ENCODE assay signal across 33 cellular contexts in the genomic region with DNA sequence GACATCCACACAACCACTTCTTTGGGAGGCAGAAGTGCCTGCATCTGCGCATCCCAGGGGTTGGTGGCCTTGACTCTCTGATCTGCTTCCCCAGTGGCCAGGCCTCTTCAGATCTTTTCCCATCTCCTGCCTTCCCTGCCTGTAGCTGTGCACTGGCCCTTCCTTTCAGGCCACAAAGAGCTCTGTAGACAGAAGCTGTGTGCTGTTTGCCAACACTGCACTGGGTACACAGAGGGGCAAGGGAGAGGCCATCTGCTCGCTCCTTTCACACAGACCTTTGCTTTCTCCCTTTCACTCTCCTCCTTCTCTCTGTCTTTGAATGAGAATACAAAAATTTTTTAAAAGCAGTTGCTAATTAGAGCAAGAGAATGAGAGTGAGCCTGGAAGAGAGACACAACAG.
DNase-seq lines count a peak whose midpoint lies in the region; ATAC-seq and TF ChIP-seq lines count a peak whose summit lies in the region.
"Had no signal": no experiment of that assay in that cellular context is flagged by ENCODE, and none has a peak within 500 bp of the region (broad histone marks: within the 10 kb centered on the region; RNA-seq: fewer than 3 reads in every experiment).

No MANE protein-coding gene starts in this region.

- H3K4me3 Mint-ChIP-seq in GM23338 (no peak overlapping the region), brain (peak overlapping the region in 2 of 5 experiments; percentile 12 to 68)
- H3K4me3 Mint-ChIP-seq: activated naive CD4-positive, alpha-beta T cell treated with anti-CD3 and anti-CD28 coated beads, Interleukin-2, amount 50 U/mL, for 24 hours; CD8-positive, alpha-beta memory T cell; HFFc6; nephron; stimulated activated naive CD8-positive, alpha-beta T cell treated with anti-CD3 and anti-CD28 coated beads, Interleukin-15, amount 100 ng/mL, for 72 hours had no signal

- no peak overlapping the region for H3K27ac ChIP-seq in GM23338 (ENCODE audit: low read depth)
- peak overlapping the region; percentile 31 for H3K27ac ChIP-seq in neuronal stem cell (replicated peaks; ENCODE audit: low read length)
- H3K27ac ChIP-seq: coronary artery, right lobe of liver, RWPE1, SJSA1, spleen, vagina, WERI-Rb-1 had no signal

- no peaks in the 10 kb centered on the region for H3K4me1 ChIP-seq in GM23338 (ENCODE audit: insufficient read depth)
- H3K4me1 ChIP-seq in neuronal stem cell (ENCODE audit: control insufficient read depth in 2 of 2, insufficient read depth in 1 of 2, low read depth in 1 of 2, low read length in 2 of 2) = peaks cover 2 to 14% of the 10 kb centered on the region in 2 donors
- H3K4me1 ChIP-seq: right lobe of liver, SJSA1, spleen, vagina had no signal

- H2BK15ac ChIP-seq in neuronal stem cell (ENCODE audit: low read length) = no peak overlapping the region

- H3K23ac ChIP-seq in neuronal stem cell (ENCODE audit: low read depth, low read length, poor library complexity) = no peak overlapping the region

- H3K36me3 Mint-ChIP-seq in GM23338 (ENCODE audit: low read depth) (no peaks in the 10 kb centered on the region), brain (peaks cover 20% of the 10 kb centered on the region)
- H3K36me3 Mint-ChIP-seq: activated naive CD4-positive, alpha-beta T cell treated with anti-CD3 and anti-CD28 coated beads, Interleukin-2, amount 50 U/mL, for 24 hours; CD8-positive, alpha-beta memory T cell had no signal

- H3K27me3 ChIP-seq in GM23338 (ENCODE audit: insufficient read depth) (no peaks in the 10 kb centered on the region), neuronal stem cell (ENCODE audit: control insufficient read depth in 3 of 3, insufficient read depth in 3 of 3, low read depth in 1 of 3, low read length in 3 of 3) (no peaks in the 10 kb centered on the region)
- H3K27me3 ChIP-seq: right lobe of liver, SJSA1, spleen, vagina had no signal

- no peaks in the 10 kb centered on the region for H3F3A ChIP-seq in GM23338 (replicated peaks; ENCODE audit: low read depth)

- no peak overlapping the region for H3K9ac ChIP-seq in neuronal stem cell (ENCODE audit: low read depth, low read length, poor library complexity)

- H2BK120ac ChIP-seq in neuronal stem cell (ENCODE audit: low read depth, low read length) = no peak overlapping the region

- H3K27me3 Mint-ChIP-seq in GM23338 (ENCODE audit: insufficient read depth, low read depth, poor library complexity) = no peaks in the 10 kb centered on the region
- H3K27me3 Mint-ChIP-seq in brain = peaks cover 7% of the 10 kb centered on the region

- H3K4me3 ChIP-seq in GM23338 = no peak overlapping the region
- H3K4me3 ChIP-seq in neuronal stem cell (ENCODE audit: low read length in 2 of 2) = no peak overlapping the region
- H3K4me3 ChIP-seq: coronary artery, right lobe of liver, SJSA1, spleen, vagina had no signal

- no peak overlapping the region for H2BK5ac ChIP-seq in neuronal stem cell (ENCODE audit: low read length)

- peak overlapping the region; percentile 5 for H3K18ac ChIP-seq in neuronal stem cell (ENCODE audit: low read length)

- H2AFZ ChIP-seq in GM23338 = no peak overlapping the region
- peak overlapping the region; percentile 28 for H2AFZ ChIP-seq in neuronal stem cell (ENCODE audit: low read length)

- H4K8ac ChIP-seq in neuronal stem cell (ENCODE audit: low read depth, low read length) = no peak overlapping the region

- H2BK12ac ChIP-seq in neuronal stem cell (ENCODE audit: low read length) = no peak overlapping the region

- no peak overlapping the region for H3K14ac ChIP-seq in neuronal stem cell (ENCODE audit: low read length)

- DNase-seq in DMS153 (lab: John Stamatoyannopoulos, UW) = peak; percentile 49
- no peak for DNase-seq in GM23338 (ENCODE audit: low spot score)
- no peak for DNase-seq in neuronal stem cell (ENCODE audit: low spot score)
- DNase-seq in RKO (ENCODE audit: low spot score) = no peak
- DNase-seq: activated CD4-positive, alpha-beta T cell treated with anti-CD3 and anti-CD28 coated beads for 48 hours; CD8-positive, alpha-beta memory T cell; DND-41; effector CD8-positive, alpha-beta T cell; GOT3; HFFc6; IMR-90; left colon; NCI-H1694 treated with DMSO at 0.1 percent for 48 hours; NCI-H2171 treated with DMSO at 0.1 percent for 48 hours; NCI-H82; posterior cingulate gyrus; right lobe of liver; spleen; stimulated activated CD4-positive, alpha-beta T cell treated with anti-CD3 and anti-CD28 coated beads, Interleukin-2, amount 100 ng/mL, for 24 hours; stimulated activated CD8-positive, alpha-beta memory T cell treated with anti-CD3 and anti-CD28 coated beads, Interleukin-4, amount 100 ng/mL, for 48 hours; stimulated activated naive CD8-positive, alpha-beta T cell treated with anti-CD3 and anti-CD28 coated beads, Interleukin-15, amount 100 ng/mL, for 72 hours; T1000; WERI-Rb-1 had no signal

- 0 out of 2 replicates have a peak, but pooled peaks cover 18% of the 10 kb centered on the region for H3K9me2 ChIP-seq in GM23338 (ENCODE audit: insufficient read depth)

- no peaks in the 10 kb centered on the region for H3K79me2 ChIP-seq in GM23338 (replicated peaks; ENCODE audit: insufficient read depth)

- no peaks in the 10 kb centered on the region for H4K20me1 ChIP-seq in GM23338 (replicated peaks; ENCODE audit: insufficient read depth)

- H3K9me3 Mint-ChIP-seq in GM23338 = no peaks in the 10 kb centered on the region
- H3K9me3 Mint-ChIP-seq in brain = peaks cover 0 to 8% (median 3%) of the 10 kb centered on the region in 5 experiments
- H3K9me3 Mint-ChIP-seq: activated naive CD4-positive, alpha-beta T cell treated with anti-CD3 and anti-CD28 coated beads, Interleukin-2, amount 50 U/mL, for 24 hours; activated T-helper 2 cell treated with anti-CD3 and anti-CD28 coated beads, Interferon-gamma antibody, Interleukin-2, Interleukin-4, amounts not matched to agents 10 μg/mL and 5 μg/mL and 100 μg/mL, durations not matched to agents 14 hours and 24 hours and 36 hours; HFFc6; nephron had no signal

- no peaks in the 10 kb centered on the region for H3K9me3 ChIP-seq in neuronal stem cell (replicated peaks in 1 of 2; ENCODE audit: control insufficient read depth in 2 of 2, insufficient read depth in 1 of 2, low read depth in 1 of 2, low read length in 2 of 2)
- H3K9me3 ChIP-seq: right lobe of liver, SJSA1, spleen, vagina had no signal

- no peak overlapping the region for H2AK5ac ChIP-seq in neuronal stem cell (ENCODE audit: low read depth, low read length)

- no CpG with 5 or more reads among the region's 2 CpGs for whole genome bisulfite sequencing in neuronal stem cell (ENCODE audit: extremely low coverage in 2 of 2, insufficient read length in 2 of 2, insufficient replicate concordance in 1 of 2), 2 donors

- H3K79me1 ChIP-seq in neuronal stem cell (ENCODE audit: low read depth, low read length) = no peaks in the 10 kb centered on the region

- H3K27ac Mint-ChIP-seq in GM23338 = no peak overlapping the region
- peak overlapping the region; percentile 52 to 90 (median 69) for H3K27ac Mint-ChIP-seq in brain
- H3K27ac Mint-ChIP-seq: activated naive CD4-positive, alpha-beta T cell treated with anti-CD3 and anti-CD28 coated beads, Interleukin-2, amount 50 U/mL, for 24 hours; activated T-helper 2 cell treated with anti-CD3 and anti-CD28 coated beads, Interferon-gamma antibody, Interleukin-2, Interleukin-4, amounts not matched to agents 10 μg/mL and 5 μg/mL and 100 μg/mL, durations not matched to agents 14 hours and 24 hours and 36 hours; CD8-positive, alpha-beta memory T cell; HFFc6; nephron; stimulated activated naive CD8-positive, alpha-beta T cell treated with anti-CD3 and anti-CD28 coated beads, Interleukin-15, amount 100 ng/mL, for 72 hours had no signal

- H3K36me3 ChIP-seq in GM23338 (ENCODE audit: insufficient read depth) = no peaks in the 10 kb centered on the region
- H3K36me3 ChIP-seq in neuronal stem cell (replicated peaks in 1 of 2; ENCODE audit: control insufficient read depth in 2 of 2, insufficient read depth in 2 of 2, low read length in 2 of 2) = no peaks in the 10 kb centered on the region
- H3K36me3 ChIP-seq: right lobe of liver, SJSA1, spleen, vagina, WERI-Rb-1 had no signal

- no peak for TF ChIP-seq CTCF in GM23338 (conservative IDR thresholded peaks at IDR 0.05; ENCODE audit: low read depth in 2 of 2)
- TF ChIP-seq CTCF in brain (conservative IDR thresholded peaks at IDR 0.05) = no peak

- H4K91ac ChIP-seq in neuronal stem cell (ENCODE audit: low read depth, low read length, poor library complexity) = no peak overlapping the region

- peaks cover 3% of the 10 kb centered on the region; the same call in 2 of the 3 replicates for H3K4me1 Mint-ChIP-seq in GM23338
- peaks cover 28% of the 10 kb centered on the region for H3K4me1 Mint-ChIP-seq in brain
- H3K4me1 Mint-ChIP-seq: activated naive CD4-positive, alpha-beta T cell treated with anti-CD3 and anti-CD28 coated beads, Interleukin-2, amount 50 U/mL, for 24 hours; CD8-positive, alpha-beta memory T cell; nephron; stimulated activated naive CD8-positive, alpha-beta T cell treated with anti-CD3 and anti-CD28 coated beads, Interleukin-15, amount 100 ng/mL, for 72 hours had no signal

- no peak overlapping the region for H3K4ac ChIP-seq in neuronal stem cell (ENCODE audit: low read length)

- ATAC-seq in GM23338 (peak; percentile 58), GM21423 (IDR thresholded peaks at IDR 0.05; ENCODE audit: unreplicated experiment) (no peak), GM21723 (IDR thresholded peaks at IDR 0.05; ENCODE audit: unreplicated experiment) (no peak)
- ATAC-seq: left colon, right lobe of liver had no signal

- H3K4me2 ChIP-seq in GM23338 = no peak overlapping the region
- H3K4me2 ChIP-seq in neuronal stem cell (ENCODE audit: insufficient read depth, low read length, poor library complexity, severe bottlenecking) = no peak overlapping the region
